In genomic region chr1:38839363-38839762, GRCh38 we compare ENCODE assay signal across 27 cellular contexts. TPM values are rescaled to one million over a fixed set of nuclear protein-coding genes. Genes with fewer than 3 reads are reported as not detected.
DNase-seq lines count a peak whose midpoint lies in the region; ATAC-seq and TF ChIP-seq lines count a peak whose summit lies in the region.
"Had no signal": no experiment of that assay in that cellular context is flagged by ENCODE, and none has a peak within 500 bp of the region (broad histone marks: within the 10 kb centered on the region; RNA-seq: fewer than 3 reads in every experiment).

No MANE protein-coding gene starts in this region.

- no TSS peak for BruUV-seq in IMR-90 (replicated peaks; lab: Mats Ljungman, UMichigan)

- H2BK15ac ChIP-seq in IMR-90 (ENCODE audit: low read depth, low read length): no peak overlapping the region

- no peak overlapping the region for H2BK120ac ChIP-seq in IMR-90 (ENCODE audit: low read depth, low read length)

- no peak overlapping the region for H4K8ac ChIP-seq in IMR-90 (ENCODE audit: low read depth in 2 of 2, low read length in 2 of 2)

- DNase-seq in IMR-90 (no peak), dermis blood vessel endothelial cell (peak; percentile 69), heart right ventricle (peak; percentile 54 to 74), left lung (no peak), endothelial cell (ENCODE audit: low spot score) (no peak)
- DNase-seq: AML-193; CD4-positive, alpha-beta memory T cell; COR-L47; DMS53; H9; NCI-H1048; NCI-H1417; NCI-H1694; NCI-H2029 treated with DMSO at 0.1 percent for 48 hours; NCI-H2227 treated with DMSO at 0.1 percent for 48 hours; NCI-H526 treated with DMSO at 0.1 percent for 48 hours; RPMI8226; SHP77 treated with DMSO at 0.1 percent for 48 hours had no signal

- no peak overlapping the region for H4K91ac ChIP-seq in IMR-90 (ENCODE audit: insufficient read depth, low read depth, low read length)

- intact Hi-C loops in IMR-90 (cut with micrococcal nuclease) (no loop called here), heart right ventricle (cut with DNase I) (loop anchor here in 8 of 10 donors (5.0 to 10.0 kb wide), 3 partner anchors 795 to 815 kb away; partner anchors contain the start of gene POU3F1 (in 1 of the 8)), left lung (cut with DNase I) (no loop called here)

- no peak overlapping the region for H3K9ac ChIP-seq in IMR-90 (ENCODE audit: low read depth, low read length)
- H3K9ac ChIP-seq: BLaER1 treated with 17β-estradiol and CSF1 and Interleukin-3, amounts not matched to agents 10 nM and 100 nM had no signal

- H4K5ac ChIP-seq in IMR-90 (ENCODE audit: low read depth, low read length): no peak overlapping the region

- H3K4me2 ChIP-seq in IMR-90 (ENCODE audit: low read depth, low read length): no peak overlapping the region
- H3K4me2 ChIP-seq: A549, GM23338 had no signal

- H2AK9ac ChIP-seq in IMR-90 (replicated peaks; ENCODE audit: low read depth, low read length, poor library complexity): peak overlapping the region; percentile 63

- H3K4me1 Mint-ChIP-seq in endothelial cell (ENCODE audit: unreplicated experiment): peaks cover 6% of the 10 kb centered on the region

- H3K18ac ChIP-seq in IMR-90 (ENCODE audit: low read depth, low read length): no peak overlapping the region

- H3K27me3 ChIP-seq in IMR-90 (ENCODE audit: control insufficient read depth, insufficient read depth, low read length) (no peaks in the 10 kb centered on the region), heart right ventricle (no peaks in the 10 kb centered on the region), left lung (no peaks in the 10 kb centered on the region)
- H3K27me3 ChIP-seq: BLaER1 treated with 17β-estradiol and CSF1 and Interleukin-3, amounts not matched to agents 10 nM and 100 nM had no signal

- in situ Hi-C loops in IMR-90 (cut with MboI; ENCODE audit: low sequenced_read_pairs): no loop called here

- TF ChIP-seq CTCF in IMR-90 (conservative IDR thresholded peaks at IDR 0.05; ENCODE audit: low read depth, low read length) (no peak), heart right ventricle (IDR thresholded peaks at IDR 0.05) (no peak), left lung (IDR thresholded peaks at IDR 0.05) (no peak), endothelial cell (IDR thresholded peaks at IDR 0.05; ENCODE audit: unreplicated experiment) (no peak)

- dilution Hi-C loops in IMR-90 (cut with HindIII; ENCODE audit: low sequenced_read_pairs, unreplicated experiment): no loop called here

- H4K20me1 ChIP-seq in IMR-90 (ENCODE audit: insufficient read depth, low read length): no peaks in the 10 kb centered on the region; the same call in 1 of the 2 replicates

- H3K9me3 Mint-ChIP-seq in endothelial cell (ENCODE audit: unreplicated experiment): no peaks in the 10 kb centered on the region
- H3K9me3 Mint-ChIP-seq: CD4-positive, alpha-beta memory T cell; GM23338; H9 had no signal

- no peaks in the 10 kb centered on the region for H3K27me3 Mint-ChIP-seq in endothelial cell (ENCODE audit: unreplicated experiment)
- H3K27me3 Mint-ChIP-seq: CD4-positive, alpha-beta memory T cell had no signal

- H3K79me1 ChIP-seq in IMR-90 (ENCODE audit: low read depth in 1 of 2, low read length in 2 of 2): peaks cover 4 to 6% of the 10 kb centered on the region in 2 experiments; a peak in 2 of 4 replicates

- H3K4me3 ChIP-seq in IMR-90 (ENCODE audit: insufficient read depth, low read depth, low read length) (no peak overlapping the region), heart right ventricle (no peak overlapping the region), left lung (no peak overlapping the region)
- H3K4me3 ChIP-seq: A549; BLaER1 treated with 17β-estradiol and CSF1 and Interleukin-3, amounts not matched to agents 10 nM and 100 nM; GM23338 had no signal

- ATAC-seq in IMR-90 (ENCODE audit: low read depth): no peak
- ATAC-seq in heart right ventricle: peak; percentile 57 to 88 (median 78)
- peak; percentile 11 for ATAC-seq in left lung
- ATAC-seq in HG02642 (IDR thresholded peaks at IDR 0.05; ENCODE audit: poor library complexity, unreplicated experiment): no peak
- no peak for ATAC-seq in GM21515 (IDR thresholded peaks at IDR 0.05; ENCODE audit: unreplicated experiment)
- ATAC-seq in HG02763 (IDR thresholded peaks at IDR 0.05; ENCODE audit: unreplicated experiment): no peak
- ATAC-seq: A549, GM23338 had no signal

- CTCF ChIA-PET in IMR-90 (lab: Yijun Ruan, JAX): no interaction called here

- POLR2A ChIA-PET in IMR-90 (lab: Charles Lee; ENCODE audit: unreplicated experiment): no interaction called here

- no peaks in the 10 kb centered on the region for H3K9me1 ChIP-seq in IMR-90 (ENCODE audit: insufficient read depth, low read length)

- no peak overlapping the region for H3K56ac ChIP-seq in IMR-90 (ENCODE audit: extremely low read depth, insufficient read depth, low read length)

- H3K27ac ChIP-seq in IMR-90 (ENCODE audit: insufficient read depth, low read length) (no peak overlapping the region), heart right ventricle (peak overlapping the region in 4 of 10 donors; percentile 0 to 39 (median 8)), left lung (no peak overlapping the region)
- H3K27ac ChIP-seq: A549; BLaER1 treated with 17β-estradiol and CSF1 and Interleukin-3, amounts not matched to agents 10 nM and 100 nM had no signal

- H3K36me3 Mint-ChIP-seq in endothelial cell (ENCODE audit: low read depth, unreplicated experiment): peaks cover 18% of the 10 kb centered on the region

- no peak overlapping the region for H2AFZ ChIP-seq in IMR-90 (replicated peaks; ENCODE audit: low read length, poor library complexity)
- H2AFZ ChIP-seq: GM23338 had no signal

- peaks cover 23% of the 10 kb centered on the region for H3K36me3 ChIP-seq in IMR-90 (ENCODE audit: control insufficient read depth, insufficient read depth, low read length)
- H3K36me3 ChIP-seq in heart right ventricle: peaks cover 0 to 74% (median 14%) of the 10 kb centered on the region in 9 donors
- H3K36me3 ChIP-seq in left lung: peaks cover 0 to 67% of the 10 kb centered on the region in 2 donors

- H3K9me3 ChIP-seq in IMR-90 (ENCODE audit: control insufficient read depth, insufficient read depth, low read length) (no peaks in the 10 kb centered on the region), heart right ventricle (no peaks in the 10 kb centered on the region), left lung (no peaks in the 10 kb centered on the region)
- H3K9me3 ChIP-seq: A549; BLaER1 treated with 17β-estradiol and CSF1 and Interleukin-3, amounts not matched to agents 10 nM and 100 nM had no signal

- H2BK5ac ChIP-seq in IMR-90 (ENCODE audit: low read depth, low read length, poor library complexity, severe bottlenecking): no peak overlapping the region

- H3K23ac ChIP-seq in IMR-90 (ENCODE audit: low read depth, low read length): no peak overlapping the region

- H3K14ac ChIP-seq in IMR-90 (replicated peaks; ENCODE audit: low read depth, low read length): no peak overlapping the region

- H3K4ac ChIP-seq in IMR-90 (ENCODE audit: low read depth, low read length): no peak overlapping the region

- no peak for TF ChIP-seq RAD21 in IMR-90 (IDR thresholded peaks at IDR 0.05; ENCODE audit: low read length)

- no peak overlapping the region for H2BK20ac ChIP-seq in IMR-90 (ENCODE audit: low read depth, low read length)

- H2AK5ac ChIP-seq in IMR-90 (ENCODE audit: low read depth, low read length): no peak overlapping the region

- peaks cover 2% of the 10 kb centered on the region; the same call in 1 of the 2 replicates for H3K4me1 ChIP-seq in IMR-90 (ENCODE audit: control insufficient read depth, insufficient read depth, low read length)
- H3K4me1 ChIP-seq in heart right ventricle: peaks cover 0 to 45% (median 32%) of the 10 kb centered on the region in 9 donors
- H3K4me1 ChIP-seq in left lung: peaks cover 0 to 39% of the 10 kb centered on the region in 2 donors
- H3K4me1 ChIP-seq: A549 had no signal

- no peak for TF ChIP-seq POLR2A in IMR-90 (IDR thresholded peaks at IDR 0.05; ENCODE audit: low read depth, low read length)

- H3K4me3 Mint-ChIP-seq in endothelial cell (ENCODE audit: unreplicated experiment): no peak overlapping the region
- H3K4me3 Mint-ChIP-seq: CD4-positive, alpha-beta memory T cell; GM23338; H9 had no signal

- H3K27ac Mint-ChIP-seq in endothelial cell (ENCODE audit: unreplicated experiment): no peak overlapping the region
- H3K27ac Mint-ChIP-seq: CD4-positive, alpha-beta memory T cell; GM23338 had no signal

- 93% methylated on average over 7 of the region's 9 CpGs; no CpG with 5 or more reads in 1 of the 2 experiments for WGBS in IMR-90 (ENCODE audit: extremely low coverage in 2 of 2, insufficient read length in 1 of 2), 2 experiments
- 37 to 43% methylated on average over 9 of the region's 9 CpGs for WGBS in heart right ventricle, 2 donors

TF ChIP-seq in IMR-90, 13 proteins besides CTCF, POLR2A, EP300 and RAD21 (continues in another document):
- TF ChIP-seq RCOR1 (IDR thresholded peaks at IDR 0.05; ENCODE audit: insufficient replicate concordance, low read length) (no peak), BHLHE40 (IDR thresholded peaks at IDR 0.05; ENCODE audit: low read depth, low read length) (no peak)

RNA-seq across cellular contexts. Expression of gene RRAGC, which starts 20.2 kb away (rescaled TPM):
- total RNA-seq in IMR-90 (2012; rRNA removed): 7.2 and 11.7 TPM in 2 replicates
- 9.3 and 12.2 TPM in 2 replicates for polyA plus RNA-seq in IMR-90 (2012; rRNA removed)
- polyA plus RNA-seq in IMR-90 (2012; cell fraction: cytosol; rRNA removed): 2.4 and 3.9 TPM in 2 replicates
- polyA plus RNA-seq in IMR-90 (2012; cell fraction: nucleus; rRNA removed; ENCODE audit: low replicate concordance): 0.69 and 5.1 TPM in 2 replicates
- 19.7 and 32.7 TPM in 2 replicates for total RNA-seq in dermis blood vessel endothelial cell
- total RNA-seq in heart right ventricle: 10 to 100 TPM; 20.3 to 32.3 (median 23.2) TPM
- polyA plus RNA-seq in heart right ventricle: 10 to 100 TPM in 1 of 2 donors, 1 to 10 TPM in 1; 6.9 to 16.6 TPM
- total RNA-seq in left lung: 10 to 100 TPM; 31.7 to 40.0 TPM
- total RNA-seq in endothelial cell (ENCODE audit: unreplicated experiment): 27.3 TPM

RNA-seq across cellular contexts. Expression of gene MYCBP, which starts 33.8 kb away (rescaled TPM):
- total RNA-seq in IMR-90 (2012; rRNA removed): 9.9 and 15.6 TPM in 2 replicates
- 10.1 and 11.9 TPM in 2 replicates for polyA plus RNA-seq in IMR-90 (2012; rRNA removed)
- polyA plus RNA-seq in IMR-90 (2012; cell fraction: cytosol; rRNA removed): 2.7 and 4.7 TPM in 2 replicates
- 0.90 and 5.1 TPM in 2 replicates for polyA plus RNA-seq in IMR-90 (2012; cell fraction: nucleus; rRNA removed; ENCODE audit: low replicate concordance)
- total RNA-seq in dermis blood vessel endothelial cell: 11.4 and 14.7 TPM in 2 replicates
- total RNA-seq in heart right ventricle: 10 to 100 TPM in 2 of 10 donors, 1 to 10 TPM in 8; 5.4 to 22.8 (median 8.2) TPM
- polyA plus RNA-seq in heart right ventricle: 1 to 10 TPM; 3.9 to 8.8 TPM
- 10 to 100 TPM; 16.1 to 22.4 TPM for total RNA-seq in left lung
- 34.6 TPM for total RNA-seq in endothelial cell (ENCODE audit: unreplicated experiment)

RNA-seq across cellular contexts. Expression of gene GJA9, which starts 42.0 kb away (rescaled TPM):
- total RNA-seq in IMR-90 (2012; rRNA removed): not detected in 2 replicates
- polyA plus RNA-seq in IMR-90 (2012; rRNA removed): not detected in 2 replicates
- polyA plus RNA-seq in IMR-90 (2012; cell fraction: cytosol; rRNA removed): not detected in 2 replicates
- not detected in 2 replicates for polyA plus RNA-seq in IMR-90 (2012; cell fraction: nucleus; rRNA removed; ENCODE audit: low replicate concordance)
- not detected in 2 replicates for total RNA-seq in dermis blood vessel endothelial cell
- not detected for total RNA-seq in heart right ventricle
- not detected for polyA plus RNA-seq in heart right ventricle
- under 1 TPM in 1 of 2 donors, not detected in 1; 0.15 TPM for total RNA-seq in left lung
- not detected for total RNA-seq in endothelial cell (ENCODE audit: unreplicated experiment)
- total RNA-seq: CD4-positive, alpha-beta memory T cell; Daoy; G401; GM23338; H9; NCI-H460 had no signal
- polyA plus RNA-seq: A549; CD4-positive, alpha-beta memory T cell had no signal

Comparison
In these comparisons a context has a peak if more than half of its experiments do, and no peak if none do; other contexts are left out.
1. ATAC-seq: peak in heart right ventricle (8 of 8) and left lung (single experiment); none in IMR-90 (single experiment), HG02642 (single experiment), GM21515 (single experiment) and HG02763 (single experiment).
2. DNase-seq: peak in dermis blood vessel endothelial cell (single experiment) and heart right ventricle (2 of 2); none in IMR-90 (single experiment), left lung (0 of 2) and endothelial cell (single experiment).
3. intact Hi-C loops: an anchor here in heart right ventricle (5.0 to 10.0 kb wide); none called in IMR-90 and left lung.